In genomic region chr6:63598001-63598250, GRCh38 we compare ENCODE assay signal across 8 cellular contexts. TPM values are rescaled to one million over a fixed set of nuclear protein-coding genes. Genes with fewer than 3 reads are reported as not detected.
DNase-seq lines count a peak whose midpoint lies in the region; ATAC-seq, FAIRE-seq and TF ChIP-seq lines count a peak whose summit lies in the region.

No MANE protein-coding gene starts in this region.

- H3K36me3 Mint-ChIP-seq in activated naive CD4-positive, alpha-beta T cell treated with anti-CD3 and anti-CD28 coated beads, Interleukin-2, amount 50 U/mL, for 24 hours, result no peaks in the 10 kb centered on the region
- H3K36me3 Mint-ChIP-seq in memory B cell, result no peaks in the 10 kb centered on the region

- 3% methylated on average over 4 of the region's 4 CpGs for WGBS in GM12878 (ENCODE audit: insufficient coverage, insufficient replicate concordance, low lambda C conversion rate, missing lambda C conversion rate)

- no peaks in the 10 kb centered on the region for H3K27me3 Mint-ChIP-seq in activated naive CD4-positive, alpha-beta T cell treated with anti-CD3 and anti-CD28 coated beads, Interleukin-2, amount 50 U/mL, for 24 hours
- peaks cover 1% of the 10 kb centered on the region for H3K27me3 Mint-ChIP-seq in memory B cell

- no peak for TF ChIP-seq CTCF in GM12878 (IDR thresholded peaks at IDR 0.05 in 2 of 3, conservative IDR thresholded peaks at IDR 0.05 in 1 of 3; ENCODE audit: control insufficient read depth in 2 of 3, extremely low read depth in 1 of 3, insufficient read depth in 1 of 3, low read depth in 3 of 3, low read length in 3 of 3)

- no peak for TF ChIP-seq POLR2A in GM12878 (IDR thresholded peaks at IDR 0.05; ENCODE audit: low read depth, low read length)

- in situ Hi-C loops in GM12878 (cut with MboI), result loop anchor here (5.0 kb wide), 2 partner anchors 164 to 246 kb away; no protein-coding TSS in a partner anchor

- H2AFZ ChIP-seq in GM12878 (ENCODE audit: control insufficient read depth, low read depth, low read length), result peak overlapping the region; percentile 99

- no TSS peak for BruUV-seq in GM12878 (replicated peaks; lab: Mats Ljungman, UMichigan)

- FAIRE-seq in GM12878 (lab: Jason Lieb, UNC), result no peak

- H3K79me2 ChIP-seq in GM12878 (ENCODE audit: control insufficient read depth, insufficient read depth, low read length), result no peaks in the 10 kb centered on the region

- H4K20me1 ChIP-seq in GM12878 (ENCODE audit: control insufficient read depth, insufficient read depth), result no peaks in the 10 kb centered on the region

- peak overlapping the region; percentile 75; the same call in 1 of the 2 replicates for H3K9ac ChIP-seq in GM12878 (ENCODE audit: control insufficient read depth, insufficient read depth, low read length)

- TF ChIP-seq RAD21 in GM12878 (IDR thresholded peaks at IDR 0.05; ENCODE audit: insufficient read depth, low read depth, low read length), result no peak

- SMC1A ChIA-PET in GM12878 (lab: Charles Lee; ENCODE audit: uncharacterized antibody, unreplicated experiment), result interaction anchor here (0.6 to 5.7 kb wide), 56 partner anchors 9 to 291 kb away, joined by 3 to 95 read pairs (median 4); partner anchors contain the start of gene PHF3

- intact Hi-C loops in GM12878 (cut with micrococcal nuclease; ENCODE audit: unreplicated experiment), result loop anchor here (1.0 to 2.0 kb wide), 3 partner anchors 167 to 246 kb away; no protein-coding TSS in a partner anchor

- CTCF ChIA-PET in GM12878 (lab: Yijun Ruan, JAX), result interaction anchor here (0.6 to 6.4 kb wide), 58 partner anchors 9 to 303 kb away, joined by 3 to 151 read pairs (median 5); partner anchors contain the start of gene PHF3

- no peak for TF ChIP-seq EP300 in GM12878 (IDR thresholded peaks at IDR 0.05; ENCODE audit: borderline replicate concordance in 1 of 2, control insufficient read depth in 1 of 2, low read depth in 2 of 2, low read length in 2 of 2)

- no peaks in the 10 kb centered on the region for H3K9me3 ChIP-seq in GM12878 (replicated peaks; ENCODE audit: control insufficient read depth, insufficient read depth, low read length)

- no peaks in the 10 kb centered on the region for H3K9me3 Mint-ChIP-seq in activated naive CD4-positive, alpha-beta T cell treated with anti-CD3 and anti-CD28 coated beads, Interleukin-2, amount 50 U/mL, for 24 hours
- no peaks in the 10 kb centered on the region for H3K9me3 Mint-ChIP-seq in memory B cell

- H3K4me1 Mint-ChIP-seq in activated naive CD4-positive, alpha-beta T cell treated with anti-CD3 and anti-CD28 coated beads, Interleukin-2, amount 50 U/mL, for 24 hours, result peaks cover 20% of the 10 kb centered on the region
- H3K4me1 Mint-ChIP-seq in memory B cell, result peaks cover 12% of the 10 kb centered on the region

- POLR2A ChIA-PET in GM12878 (lab: Charles Lee), result interaction anchor here (1.0 to 2.3 kb wide), 8 partner anchors 13 to 245 kb away, joined by 3 to 8 read pairs (median 4); no protein-coding TSS in a partner anchor

- no peaks in the 10 kb centered on the region for H3K36me3 ChIP-seq in GM12878 (ENCODE audit: control insufficient read depth in 2 of 2, insufficient read depth in 2 of 2, low read length in 1 of 2)

- H3K4me2 ChIP-seq in GM12878 (ENCODE audit: control insufficient read depth, insufficient read depth), result peak overlapping the region; percentile 98

- H3K4me3 ChIP-seq in GM12878, result peak overlapping the region; percentile 74

- RAD21 ChIA-PET in GM12878 (lab: Charles Lee; ENCODE audit: unreplicated experiment), result interaction anchor here (0.5 to 3.1 kb wide), 36 partner anchors 11 to 290 kb away, joined by 3 to 69 read pairs (median 4); partner anchors contain the start of gene PHF3

- ATAC-seq in HG03460 (IDR thresholded peaks at IDR 0.05; ENCODE audit: unreplicated experiment), result peak; percentile 21
- peak; percentile 47 for ATAC-seq in GM12878
- ATAC-seq in memory B cell (ENCODE audit: low read depth), result no peak

- peak overlapping the region; percentile 93 for H3K4me3 Mint-ChIP-seq in activated naive CD4-positive, alpha-beta T cell treated with anti-CD3 and anti-CD28 coated beads, Interleukin-2, amount 50 U/mL, for 24 hours
- H3K4me3 Mint-ChIP-seq in memory B cell, result peak overlapping the region; percentile 87

- no peak overlapping the region for H3K27ac ChIP-seq in GM12878 (ENCODE audit: control insufficient read depth, insufficient read depth)

- DNase-seq in activated naive CD4-positive, alpha-beta T cell treated with anti-CD3 and anti-CD28 coated beads, Interleukin-2, amount 50 U/mL, for 16 hours, result no peak
- DNase-seq in GM12878 (ENCODE audit: low read depth, low spot score), result no peak
- DNase-seq in memory B cell (ENCODE audit: low spot score in 2 of 2), result no peak
- no peak for DNase-seq in midbrain (lab: John Stamatoyannopoulos, UW)
- no peak for DNase-seq in DMS 273 treated with DMSO at 0.1 percent for 48 hours (lab: John Stamatoyannopoulos, UW)
- no peak for DNase-seq in DMS153 (lab: John Stamatoyannopoulos, UW)

- H3K27me3 ChIP-seq in GM12878 (replicated peaks in 1 of 2; ENCODE audit: control insufficient read depth in 2 of 2, insufficient read depth in 2 of 2, low read length in 1 of 2), result no peaks in the 10 kb centered on the region

- peaks cover 6% of the 10 kb centered on the region for H3K4me1 ChIP-seq in GM12878 (ENCODE audit: control insufficient read depth, insufficient read depth, low read length)

- no peak overlapping the region for H3K27ac Mint-ChIP-seq in activated naive CD4-positive, alpha-beta T cell treated with anti-CD3 and anti-CD28 coated beads, Interleukin-2, amount 50 U/mL, for 24 hours
- peak overlapping the region; percentile 68 for H3K27ac Mint-ChIP-seq in memory B cell

TF ChIP-seq in GM12878, 131 proteins besides CTCF, POLR2A, EP300 and RAD21:
- TF ChIP-seq SIN3A (IDR thresholded peaks at IDR 0.05; ENCODE audit: low read depth, low read length) (0 out of 2 replicates have a peak, but pooled peaks have one; percentile 31), ESRRA (IDR thresholded peaks at IDR 0.05; ENCODE audit: low read length) (no peak)

RNA-seq across cellular contexts. Expression of gene PTP4A1, which starts 25.6 kb away (rescaled TPM):
- total RNA-seq in GM12878 (2013; cell fraction: nucleolus; rRNA removed), result 33.9 and 34.0 TPM in 2 replicates
- total RNA-seq in GM12878 (2014; rRNA removed) (14.0 and 18.3 TPM in 2 replicates), GM12878 (2014; rRNA removed; fragmentation: Illumina TruSeq; extraction: Trizol) (9.4 and 12.0 TPM in 2 replicates), GM12878 (2021) (67.4 and 70.1 TPM in 2 replicates)
- polyA plus RNA-seq in GM12878 (2011; ENCODE audit: low read depth), result 36.6 TPM
- polyA plus RNA-seq in GM12878 (2011; rRNA removed) (25.4 and 32.3 TPM in 2 replicates), GM12878 (2014; fragmentation: Illumina TruSeq; extraction: Trizol) (79.3 and 104 TPM in 2 replicates), GM12878 (2014; fragmentation: Nextera tagmentation; extraction: Ambion mirVana) (not detected), GM12878 (2014; rRNA removed) (8.5 and 10.5 TPM in 2 replicates), GM12878 (2016; fragmentation: Nextera tagmentation; extraction: Ambion mirVana) (100 to 1,000 TPM; 171 to 190 TPM)
- 7.8 and 20.7 TPM in 2 replicates for polyA plus RNA-seq in GM12878 (2011; cell fraction: cytosol; rRNA removed)
- 19.5 and 20.0 TPM in 2 replicates for polyA plus RNA-seq in GM12878 (2011; cell fraction: nucleus; rRNA removed)
- polyA plus RNA-seq in GM12878 (2012), result 46.3 and 55.4 TPM in 2 replicates
- 19.1 and 31.9 TPM in 2 replicates for polyA minus RNA-seq in GM12878 (2011; rRNA and poly(A)+ RNA removed)
- polyA minus RNA-seq in GM12878 (2011; cell fraction: cytosol; rRNA and poly(A)+ RNA removed), result 25.9 and 30.9 TPM in 2 replicates
- 38.3 and 65.9 TPM in 2 replicates for polyA minus RNA-seq in GM12878 (2011; cell fraction: nucleus; rRNA and poly(A)+ RNA removed)

RNA-seq across cellular contexts. Expression of gene PHF3, which starts 37.7 kb away (rescaled TPM):
- 223 and 233 TPM in 2 replicates for total RNA-seq in GM12878 (2013; cell fraction: nucleolus; rRNA removed)
- 38.2 and 43.6 TPM in 2 replicates for total RNA-seq in GM12878 (2014; rRNA removed)
- 59.3 and 61.5 TPM in 2 replicates for total RNA-seq in GM12878 (2014; rRNA removed; fragmentation: Illumina TruSeq; extraction: Trizol)
- total RNA-seq in GM12878 (2021), result 39.4 and 41.1 TPM in 2 replicates
- polyA plus RNA-seq in GM12878 (2011; ENCODE audit: low read depth), result 12.7 TPM
- 29.0 and 48.5 TPM in 2 replicates for polyA plus RNA-seq in GM12878 (2011; rRNA removed)
- 6.4 and 7.9 TPM in 2 replicates for polyA plus RNA-seq in GM12878 (2011; cell fraction: cytosol; rRNA removed)
- 79.7 and 85.1 TPM in 2 replicates for polyA plus RNA-seq in GM12878 (2011; cell fraction: nucleus; rRNA removed)
- polyA plus RNA-seq in GM12878 (2012), result 20.3 and 28.3 TPM in 2 replicates
- 34.3 and 42.9 TPM in 2 replicates for polyA plus RNA-seq in GM12878 (2014; fragmentation: Illumina TruSeq; extraction: Trizol)
- 1 to 10 TPM; 8.3 to 9.5 TPM for polyA plus RNA-seq in GM12878 (2014; fragmentation: Nextera tagmentation; extraction: Ambion mirVana)
- polyA plus RNA-seq in GM12878 (2014; rRNA removed), result 17.2 and 18.6 TPM in 2 replicates
- 10 to 100 TPM; 18.2 to 24.2 TPM for polyA plus RNA-seq in GM12878 (2016; fragmentation: Nextera tagmentation; extraction: Ambion mirVana)
- 33.7 and 44.9 TPM in 2 replicates for polyA minus RNA-seq in GM12878 (2011; rRNA and poly(A)+ RNA removed)
- 15.9 and 17.9 TPM in 2 replicates for polyA minus RNA-seq in GM12878 (2011; cell fraction: cytosol; rRNA and poly(A)+ RNA removed)
- 92.0 and 133 TPM in 2 replicates for polyA minus RNA-seq in GM12878 (2011; cell fraction: nucleus; rRNA and poly(A)+ RNA removed)
